In the genomic region with DNA sequence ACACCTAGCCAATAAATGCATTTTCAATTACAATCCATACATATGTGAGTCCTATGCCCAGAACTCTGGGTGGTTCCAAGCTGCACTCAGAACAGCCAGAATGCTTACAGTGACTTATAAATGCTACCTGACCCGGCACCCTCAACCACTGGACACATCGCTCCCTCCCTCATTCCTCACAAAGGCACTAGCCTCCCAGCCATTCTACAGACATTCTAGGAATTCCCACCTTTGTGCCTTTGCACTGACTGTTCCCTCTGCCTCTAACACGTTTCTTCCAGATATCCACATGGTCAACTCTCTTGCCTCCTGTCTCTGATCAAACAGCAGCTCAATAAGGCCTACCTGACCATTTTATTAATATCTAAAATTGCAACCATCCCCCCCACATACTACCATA, we compare ENCODE assay signal across 21 cellular contexts.
"Had no signal": no experiment of that assay in that cellular context is flagged by ENCODE, and none has a peak within 500 bp of the region (broad histone marks: within the 10 kb centered on the region; RNA-seq: fewer than 3 reads in every experiment).

No MANE protein-coding gene starts in this region.

- ATAC-seq: activated CD8-positive, alpha-beta T cell treated with anti-CD3 and anti-CD28 coated beads, Interleukin-2, amount 10 ng/mL, durations not matched to agents 7 days and 5 days had no signal

- DNase-seq: activated CD4-positive, alpha-beta T cell treated with anti-CD3 and anti-CD28 coated beads for 4 hours; activated CD8-positive, alpha-beta memory T cell treated with anti-CD3 and anti-CD28 coated beads, Interleukin-2, amount 50 U/mL, for 48 hours; activated CD8-positive, alpha-beta T cell treated with anti-CD3 and anti-CD28 coated beads, Interleukin-2, amount 10 ng/mL, durations not matched to agents 7 days and 5 days; activated naive CD4-positive, alpha-beta T cell treated with anti-CD3 and anti-CD28 coated beads, Interleukin-2, amount 50 U/mL, for 16 hours; activated naive CD8-positive, alpha-beta T cell treated with anti-CD3 and anti-CD28 coated beads, Interleukin-2, amount 10 ng/mL, durations not matched to agents 7 days and 5 days; activated T-cell treated with anti-CD3 and anti-CD28 coated beads, Interleukin-2, amount 50 U/mL, for 1 hour; adrenal gland; anterior cingulate cortex; MG63; MV-4-11; NCI-H1092 treated with DMSO at 0.1 percent for 48 hours; NCI-H1417 treated with DMSO at 0.1 percent for 48 hours; NCI-H187; NCI-H2081; NCI-H510A treated with DMSO at 0.1 percent for 48 hours; NCI-H69; NK-92 treated with Interleukin-12 subunit alpha and Interleukin-12 subunit beta, amount 100 ng/mL, for 24 hours; SJCRH30; SK-N-SH; T-helper 1 cell had no signal

- H3K9me3 Mint-ChIP-seq: activated naive CD8-positive, alpha-beta T cell treated with anti-CD3 and anti-CD28 coated beads, Interleukin-2, amount 10 ng/mL, durations not matched to agents 7 days and 5 days had no signal

- H3K27ac Mint-ChIP-seq: activated CD8-positive, alpha-beta T cell treated with anti-CD3 and anti-CD28 coated beads, Interleukin-2, amount 10 ng/mL, durations not matched to agents 7 days and 5 days; activated naive CD8-positive, alpha-beta T cell treated with anti-CD3 and anti-CD28 coated beads, Interleukin-2, amount 10 ng/mL, durations not matched to agents 7 days and 5 days had no signal

- H3K27me3 ChIP-seq: adrenal gland, MG63, SJCRH30 had no signal

- H3K4me1 Mint-ChIP-seq: activated naive CD8-positive, alpha-beta T cell treated with anti-CD3 and anti-CD28 coated beads, Interleukin-2, amount 10 ng/mL, durations not matched to agents 7 days and 5 days had no signal

- H3K36me3 Mint-ChIP-seq: activated naive CD8-positive, alpha-beta T cell treated with anti-CD3 and anti-CD28 coated beads, Interleukin-2, amount 10 ng/mL, durations not matched to agents 7 days and 5 days had no signal

- H3K27ac ChIP-seq: adrenal gland, SJCRH30, VCaP had no signal

- H3K4me3 Mint-ChIP-seq: activated CD8-positive, alpha-beta T cell treated with anti-CD3 and anti-CD28 coated beads, Interleukin-2, amount 10 ng/mL, durations not matched to agents 7 days and 5 days; activated naive CD8-positive, alpha-beta T cell treated with anti-CD3 and anti-CD28 coated beads, Interleukin-2, amount 10 ng/mL, durations not matched to agents 7 days and 5 days had no signal

- H3K4me3 ChIP-seq: adrenal gland, MG63, SJCRH30 had no signal

- H3K9me3 ChIP-seq: adrenal gland, MG63, SJCRH30, SK-N-SH had no signal

- H3K36me3 ChIP-seq: adrenal gland, SJCRH30 had no signal

- H3K4me1 ChIP-seq: adrenal gland, SJCRH30 had no signal
